Comparison of ENCODE assay signal across 26 cellular contexts in the genomic region with DNA sequence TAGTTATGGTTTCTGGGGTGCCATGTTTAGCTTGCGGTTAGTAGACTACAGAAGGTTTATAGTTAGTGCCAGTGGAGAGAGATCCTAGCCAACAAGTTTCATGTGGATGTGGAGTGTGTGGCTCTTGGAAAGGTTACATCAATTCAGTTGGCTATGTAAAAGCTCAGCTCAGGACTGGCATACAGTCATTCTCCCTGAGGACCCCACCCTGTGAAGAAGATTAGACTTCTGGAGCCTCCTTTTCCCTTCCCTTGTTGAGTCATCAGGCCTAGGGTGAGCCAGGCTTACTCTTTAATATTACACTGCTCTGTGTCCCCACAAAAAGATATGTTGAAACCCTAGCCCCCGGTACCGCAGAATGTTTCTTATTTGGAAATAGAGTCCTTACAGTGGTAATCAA. TPM values are rescaled to one million over a fixed set of nuclear protein-coding genes. Genes with fewer than 3 reads are reported as not detected.
DNase-seq lines count a peak whose midpoint lies in the region; ATAC-seq and TF ChIP-seq lines count a peak whose summit lies in the region.
"Had no signal": no experiment of that assay in that cellular context is flagged by ENCODE, and none has a peak within 500 bp of the region (broad histone marks: within the 10 kb centered on the region; RNA-seq: fewer than 3 reads in every experiment).

No MANE protein-coding gene starts in this region.

- no peaks in the 10 kb centered on the region for H3K4me1 ChIP-seq in smooth muscle cell (ENCODE audit: low read depth)
- H3K4me1 ChIP-seq in effector memory CD4-positive, alpha-beta T cell (ENCODE audit: control insufficient read depth, insufficient read depth, low read length, poor library complexity, severe bottlenecking) = no peaks in the 10 kb centered on the region
- H3K4me1 ChIP-seq: esophagus squamous epithelium, vagina had no signal

- H3K4me2 ChIP-seq in smooth muscle cell = peak overlapping the region; percentile 6
- H3K4me2 ChIP-seq: PC-9 had no signal

- H3K79me2 ChIP-seq in smooth muscle cell (ENCODE audit: low read depth) = peaks cover 96% of the 10 kb centered on the region

- H3K27me3 ChIP-seq in smooth muscle cell (ENCODE audit: low read depth) = no peaks in the 10 kb centered on the region
- H3K27me3 ChIP-seq in effector memory CD4-positive, alpha-beta T cell (replicated peaks; ENCODE audit: control insufficient read depth, insufficient read depth, low read length, poor library complexity, severe bottlenecking) = no peaks in the 10 kb centered on the region
- H3K27me3 ChIP-seq: cardiac muscle cell, esophagus squamous epithelium, neutrophil, vagina had no signal

- DNase-seq in GM03348 (ENCODE audit: low spot score) (peak; percentile 43), RPMI7951 (ENCODE audit: low read depth) (peak; percentile 40), smooth muscle cell (lab: John Stamatoyannopoulos, UW; ENCODE audit: unreplicated experiment) (no peak), lower leg skin (ENCODE audit: low spot score in 2 of 2) (no peak)
- DNase-seq in activated CD8-positive, alpha-beta T cell treated with anti-CD3 and anti-CD28 coated beads, Interleukin-2, amount 10 ng/mL, durations not matched to agents 7 days and 5 days = no peak
- DNase-seq in effector memory CD4-positive, alpha-beta T cell = no peak
- DNase-seq: activated naive CD4-positive, alpha-beta T cell treated with anti-CD3 and anti-CD28 coated beads for 36 hours; CD4-positive, CD25-positive, alpha-beta regulatory T cell; esophagus squamous epithelium; mesendoderm; naive B cell; NCI-H1694 treated with DMSO at 0.1 percent for 48 hours; NCI-H524 treated with DMSO at 0.1 percent for 48 hours; PC-9; SHP77; SW 1271; T1000 had no signal

- 95% methylated on average over 3 of the region's 3 CpGs for WGBS in smooth muscle cell (ENCODE audit: low lambda C conversion rate)
- WGBS in lower leg skin, 2 donors = 96 to 98% methylated on average over 3 of the region's 3 CpGs

- H3K36me3 ChIP-seq in smooth muscle cell (ENCODE audit: low read depth) = peaks cover 5% of the 10 kb centered on the region
- H3K36me3 ChIP-seq in effector memory CD4-positive, alpha-beta T cell (ENCODE audit: control insufficient read depth, insufficient read depth, low read length) = no peaks in the 10 kb centered on the region
- H3K36me3 ChIP-seq: cardiac muscle cell, esophagus squamous epithelium, neutrophil, vagina had no signal

- peaks cover 99% of the 10 kb centered on the region for H4K20me1 ChIP-seq in smooth muscle cell (ENCODE audit: low read depth)

- TF ChIP-seq POLR2A in lower leg skin (IDR thresholded peaks at IDR 0.05) = no peak

- no peak overlapping the region for H3K9ac ChIP-seq in smooth muscle cell (ENCODE audit: low read depth)

- H3K9me3 Mint-ChIP-seq in activated CD8-positive, alpha-beta T cell treated with anti-CD3 and anti-CD28 coated beads, Interleukin-2, amount 10 ng/mL, durations not matched to agents 7 days and 5 days (ENCODE audit: insufficient read depth) = no peaks in the 10 kb centered on the region
- H3K9me3 Mint-ChIP-seq: activated naive CD4-positive, alpha-beta T cell treated with anti-CD3 and anti-CD28 coated beads for 36 hours; activated T-helper 1 cell treated with anti-CD3 and anti-CD28 coated beads, Interleukin-12 subunit alpha, Interleukin-12 subunit beta, Interleukin-2, Interleukin-4 antibody, amounts not matched to agents 30 ng/mL and 10 ng/mL and 1 ng/mL, durations not matched to agents 14 hours and 24 hours and 36 hours; stimulated activated naive CD8-positive, alpha-beta T cell treated with anti-CD3 and anti-CD28 coated beads, Interleukin-15, Interleukin-2, amounts not matched to agents 100 ng/mL and 50 ng/mL, for 24 hours had no signal

- peak overlapping the region; percentile 25 for H3K27ac ChIP-seq in smooth muscle cell (ENCODE audit: low read depth)
- H3K27ac ChIP-seq in effector memory CD4-positive, alpha-beta T cell (ENCODE audit: insufficient read depth, low read length, poor library complexity, severe bottlenecking) = no peak overlapping the region
- H3K27ac ChIP-seq: cardiac muscle cell, coronary artery, esophagus squamous epithelium, neutrophil, PC-9, vagina had no signal

- no peaks in the 10 kb centered on the region for H3K27me3 Mint-ChIP-seq in activated CD8-positive, alpha-beta T cell treated with anti-CD3 and anti-CD28 coated beads, Interleukin-2, amount 10 ng/mL, durations not matched to agents 7 days and 5 days (ENCODE audit: low read depth)
- H3K27me3 Mint-ChIP-seq: CD4-positive, CD25-positive, alpha-beta regulatory T cell; naive B cell; stimulated activated naive CD8-positive, alpha-beta T cell treated with anti-CD3 and anti-CD28 coated beads, Interleukin-15, Interleukin-2, amounts not matched to agents 100 ng/mL and 50 ng/mL, for 24 hours had no signal

- H3K4me3 Mint-ChIP-seq in activated CD8-positive, alpha-beta T cell treated with anti-CD3 and anti-CD28 coated beads, Interleukin-2, amount 10 ng/mL, durations not matched to agents 7 days and 5 days = no peak overlapping the region
- H3K4me3 Mint-ChIP-seq: activated naive CD4-positive, alpha-beta T cell treated with anti-CD3 and anti-CD28 coated beads for 36 hours; activated T-helper 1 cell treated with anti-CD3 and anti-CD28 coated beads, Interleukin-12 subunit alpha, Interleukin-12 subunit beta, Interleukin-2, Interleukin-4 antibody, amounts not matched to agents 30 ng/mL and 10 ng/mL and 1 ng/mL, durations not matched to agents 14 hours and 24 hours and 36 hours; CD4-positive, CD25-positive, alpha-beta regulatory T cell; stimulated activated naive CD8-positive, alpha-beta T cell treated with anti-CD3 and anti-CD28 coated beads, Interleukin-15, Interleukin-2, amounts not matched to agents 100 ng/mL and 50 ng/mL, for 24 hours had no signal

- ATAC-seq in esophagus mucosa (peak; percentile 70), GM18868 (IDR thresholded peaks at IDR 0.05; ENCODE audit: unreplicated experiment) (no peak)
- ATAC-seq in activated CD8-positive, alpha-beta T cell treated with anti-CD3 and anti-CD28 coated beads, Interleukin-2, amount 10 ng/mL, durations not matched to agents 7 days and 5 days = no peak
- ATAC-seq: left lobe of liver had no signal

- no peaks in the 10 kb centered on the region for H3K9me3 ChIP-seq in smooth muscle cell (replicated peaks; ENCODE audit: low read depth)
- no peaks in the 10 kb centered on the region for H3K9me3 ChIP-seq in effector memory CD4-positive, alpha-beta T cell (ENCODE audit: control insufficient read depth, low read length)
- H3K9me3 ChIP-seq: esophagus squamous epithelium, neutrophil, vagina had no signal

- no peak overlapping the region for H3K27ac Mint-ChIP-seq in activated CD8-positive, alpha-beta T cell treated with anti-CD3 and anti-CD28 coated beads, Interleukin-2, amount 10 ng/mL, durations not matched to agents 7 days and 5 days
- H3K27ac Mint-ChIP-seq: activated naive CD4-positive, alpha-beta T cell treated with anti-CD3 and anti-CD28 coated beads for 36 hours; activated T-helper 1 cell treated with anti-CD3 and anti-CD28 coated beads, Interleukin-12 subunit alpha, Interleukin-12 subunit beta, Interleukin-2, Interleukin-4 antibody, amounts not matched to agents 30 ng/mL and 10 ng/mL and 1 ng/mL, durations not matched to agents 14 hours and 24 hours and 36 hours; CD4-positive, CD25-positive, alpha-beta regulatory T cell; stimulated activated naive CD8-positive, alpha-beta T cell treated with anti-CD3 and anti-CD28 coated beads, Interleukin-15, Interleukin-2, amounts not matched to agents 100 ng/mL and 50 ng/mL, for 24 hours had no signal

- no peak for TF ChIP-seq CTCF in smooth muscle cell (IDR thresholded peaks at IDR 0.05; ENCODE audit: borderline replicate concordance, insufficient read depth, poor library complexity, severe bottlenecking)
- TF ChIP-seq CTCF in lower leg skin (IDR thresholded peaks at IDR 0.05) = no peak

- CTCF ChIA-PET in activated CD8-positive, alpha-beta T cell treated with anti-CD3 and anti-CD28 coated beads, Interleukin-2, amount 10 ng/mL, durations not matched to agents 7 days and 5 days (lab: Charles Lee) = no interaction called here

- intact Hi-C loops in lower leg skin (cut with DNase I; ENCODE audit: low total_unique reads) = no loop called here

- no peak overlapping the region for H2AFZ ChIP-seq in smooth muscle cell (ENCODE audit: low read depth)
- H2AFZ ChIP-seq: PC-9 had no signal

- H3K36me3 Mint-ChIP-seq in activated CD8-positive, alpha-beta T cell treated with anti-CD3 and anti-CD28 coated beads, Interleukin-2, amount 10 ng/mL, durations not matched to agents 7 days and 5 days (ENCODE audit: low read depth) = no peaks in the 10 kb centered on the region

- H3F3A ChIP-seq in smooth muscle cell (ENCODE audit: low read depth) = peaks cover 5% of the 10 kb centered on the region

- POLR2A ChIA-PET in activated CD8-positive, alpha-beta T cell treated with anti-CD3 and anti-CD28 coated beads, Interleukin-2, amount 10 ng/mL, durations not matched to agents 7 days and 5 days (lab: Charles Lee) = no interaction called here

- H3K4me1 Mint-ChIP-seq in activated CD8-positive, alpha-beta T cell treated with anti-CD3 and anti-CD28 coated beads, Interleukin-2, amount 10 ng/mL, durations not matched to agents 7 days and 5 days (ENCODE audit: low read depth) = no peaks in the 10 kb centered on the region

- H3K4me3 ChIP-seq in smooth muscle cell (no peak overlapping the region), lower leg skin (ENCODE audit: low read depth, poor library complexity, severe bottlenecking) (no peak overlapping the region)
- no peak overlapping the region for H3K4me3 ChIP-seq in effector memory CD4-positive, alpha-beta T cell (ENCODE audit: insufficient read depth, low read depth, low read length, poor library complexity, severe bottlenecking)
- H3K4me3 ChIP-seq: cardiac muscle cell, coronary artery, esophagus squamous epithelium, PC-9, vagina had no signal

RNA-seq across cellular contexts. Expression of a gene that starts 20.5 kb away (rescaled TPM):
- total RNA-seq in RPMI7951 (2014; rRNA removed; shearing (Covaris generic)) = 73.7 and 92.4 TPM in 2 replicates
- total RNA-seq in esophagus mucosa = 156 TPM
- 213 and 253 TPM in 2 replicates for total RNA-seq in smooth muscle cell
- polyA plus RNA-seq in smooth muscle cell = 152 and 157 TPM in 2 replicates
- total RNA-seq in activated CD8-positive, alpha-beta T cell treated with anti-CD3 and anti-CD28 coated beads, Interleukin-2, amount 10 ng/mL, durations not matched to agents 7 days and 5 days = 10 to 100 TPM; 12.5 to 13.8 TPM
- 100 to 1,000 TPM in 1 of 4 donors, 10 to 100 TPM in 3; 60.5 to 108 (median 75.6) TPM for total RNA-seq in lower leg skin

Comparison
In these comparisons a context has a peak if more than half of its experiments do, and no peak if none do; other contexts are left out.
1. DNase-seq: peak in GM03348 (single experiment) and RPMI7951 (single experiment); none in smooth muscle cell (single experiment), activated CD8-positive, alpha-beta T cell treated with anti-CD3 and anti-CD28 coated beads, Interleukin-2, amount 10 ng/mL, durations not matched to agents 7 days and 5 days (single experiment), effector memory CD4-positive, alpha-beta T cell (0 of 3) and lower leg skin (0 of 2).